In the genomic region with DNA sequence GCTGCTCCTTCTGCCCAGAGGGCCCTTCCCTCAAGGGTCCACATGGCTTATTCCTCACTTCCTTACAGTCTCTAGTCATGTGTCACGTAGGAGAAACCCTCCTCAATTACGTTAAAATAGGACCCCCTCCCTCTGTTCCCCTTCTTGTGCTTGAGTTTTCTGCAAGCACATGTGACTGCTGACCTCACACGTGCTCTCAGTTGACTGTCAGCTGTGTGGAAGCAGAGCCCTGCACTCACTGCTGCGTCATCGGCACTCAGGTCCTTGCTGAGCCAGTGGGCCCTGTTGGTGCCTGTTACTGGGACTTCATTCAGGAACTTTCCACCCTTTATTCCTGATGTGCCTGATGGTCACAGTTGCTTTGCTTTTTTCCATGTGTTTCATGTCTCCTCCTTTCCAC, we compare ENCODE assay signal across 1 cellular context.
TF ChIP-seq lines count a peak whose summit lies in the region.

No MANE protein-coding gene starts in this region.

TF ChIP-seq in HepG2, 621 proteins besides CTCF, POLR2A, EP300 and RAD21:
- TF ChIP-seq ZNF724P (CRISPR knock-in tag; IDR thresholded peaks at IDR 0.05; ENCODE audit: borderline replicate concordance): no peak
- no peak for TF ChIP-seq TAF15 (IDR thresholded peaks at IDR 0.05; ENCODE audit: low read depth, low read length, poor library complexity, severe bottlenecking)
- TF ChIP-seq HDAC1 (CRISPR knock-in tag; IDR thresholded peaks at IDR 0.05): no peak
- peak; percentile 64 for TF ChIP-seq MNT (IDR thresholded peaks at IDR 0.05)
